8 cellular contexts compared by ENCODE assay signal in genomic region chr16:30186782-30187555, GRCh38.
DNase-seq lines count a peak whose midpoint lies in the region; ATAC-seq and TF ChIP-seq lines count a peak whose summit lies in the region.

No MANE protein-coding gene starts in this region.

- peak overlapping the region; percentile 96 for H3K27ac Mint-ChIP-seq in memory B cell

- peak overlapping the region in 1 of 2 donors; percentile 89 for H3K27ac ChIP-seq in coronary artery

- H3K4me3 ChIP-seq in coronary artery = peak overlapping the region; percentile 72

- H3K4me1 Mint-ChIP-seq in memory B cell = peaks cover 28% of the 10 kb centered on the region

- peak overlapping the region; percentile 97 for H3K4me3 Mint-ChIP-seq in memory B cell

- H3K27me3 Mint-ChIP-seq in memory B cell = no peaks in the 10 kb centered on the region

- TF ChIP-seq CTCF in coronary artery (IDR thresholded peaks at IDR 0.05) = no peak

- no peaks in the 10 kb centered on the region for H3K9me3 Mint-ChIP-seq in memory B cell

- peaks cover 23% of the 10 kb centered on the region for H3K36me3 Mint-ChIP-seq in memory B cell

- ATAC-seq in memory B cell (ENCODE audit: low read depth) (peak; percentile 7), GM19395 (IDR thresholded peaks at IDR 0.05; ENCODE audit: unreplicated experiment) (no peak)

- DNase-seq in AG20443 (ENCODE audit: low spot score) (peak; percentile 77), HUDEP-2 (lab: John Stamatoyannopoulos, UW; ENCODE audit: unreplicated experiment in 76 of 76) (peak in 52 of 76 experiments; percentile 3 to 72 (median 46)), coronary artery (ENCODE audit: low spot score) (peak; percentile 75), memory B cell (ENCODE audit: low spot score in 2 of 2) (peak; percentile 81 to 90), cortex of kidney (lab: John Stamatoyannopoulos, UW) (no peak)
- DNase-seq in activated CD4-positive, alpha-beta T cell treated with anti-CD3 and anti-CD28 coated beads, Interleukin-2, amount 50 U/mL, for 24 hours (ENCODE audit: low read depth in 1 of 2, low spot score in 1 of 2) = peak; percentile 85
- peak; percentile 80 to 82 for DNase-seq in stimulated activated CD8-positive, alpha-beta memory T cell treated with anti-CD3 and anti-CD28 coated beads, Interleukin-4, amount 100 ng/mL, for 1 hour (ENCODE audit: low read depth in 2 of 2, low spot score in 1 of 2)
